13 cellular contexts compared by ENCODE assay signal in the genomic region with DNA sequence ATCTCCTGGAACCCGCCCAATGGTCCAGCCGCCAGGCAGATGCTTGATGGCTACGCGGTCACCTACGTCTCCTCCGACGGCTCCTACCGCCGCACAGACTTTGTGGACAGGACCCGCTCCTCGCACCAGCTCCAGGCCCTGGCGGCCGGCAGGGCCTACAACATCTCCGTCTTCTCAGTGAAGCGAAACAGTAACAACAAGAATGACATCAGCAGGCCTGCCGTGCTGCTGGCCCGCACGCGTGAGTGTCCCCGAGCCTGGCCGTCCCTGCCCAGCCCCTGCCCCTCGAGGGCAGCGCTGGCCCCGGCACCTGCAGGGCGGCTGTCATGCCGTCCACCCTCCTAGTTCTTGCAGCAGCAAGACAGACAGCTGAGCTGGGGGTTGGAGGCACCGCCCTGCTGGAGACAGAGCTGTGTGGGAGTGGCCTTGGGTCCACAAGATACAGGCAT. TPM values are rescaled to one million over a fixed set of nuclear protein-coding genes. Genes with fewer than 3 reads are reported as not detected.
A peak's percentile ranks its signal among the peaks of the same experiment; 100 is the strongest.
DNase-seq lines count a peak whose midpoint lies in the region; ATAC-seq and TF ChIP-seq lines count a peak whose summit lies in the region.
"Had no signal": no experiment of that assay in that cellular context is flagged by ENCODE, and none has a peak within 500 bp of the region (broad histone marks: within the 10 kb centered on the region; RNA-seq: fewer than 3 reads in every experiment).

No MANE protein-coding gene starts in this region.

- ATAC-seq in GM18498 (IDR thresholded peaks at IDR 0.05; ENCODE audit: unreplicated experiment) = no peak

- H3K27me3 ChIP-seq in esophagus muscularis mucosa (peaks cover 0 to 41% (median 0%) of the 10 kb centered on the region in 4 donors), parathyroid adenoma (ENCODE audit: control insufficient read depth, insufficient read depth, low read length) (no peaks in the 10 kb centered on the region)
- H3K27me3 ChIP-seq: BLaER1 had no signal

- DNase-seq in D341Med (ENCODE audit: low spot score) (peak; percentile 22), DMS53 treated with DMSO at 0.1 percent for 48 hours (lab: John Stamatoyannopoulos, UW; ENCODE audit: unreplicated experiment) (peak; percentile 20), esophagus muscularis mucosa (ENCODE audit: extremely low spot score) (peak; percentile 82), NCI-H2081 treated with DMSO at 0.1 percent for 48 hours (lab: John Stamatoyannopoulos, UW) (no peak)
- DNase-seq in activated CD4-positive, CD25-positive, alpha-beta regulatory T cell treated with anti-CD3 and anti-CD28 coated beads, Interleukin-2, amount 50 U/mL, for 72 hours = no peak
- DNase-seq: CD8-positive, alpha-beta memory T cell; NCI-H1048; NCI-H1694; NCI-H446 treated with DMSO at 0.1 percent for 48 hours; SHP77 treated with DMSO at 0.1 percent for 48 hours had no signal

- H3K4me1 ChIP-seq in esophagus muscularis mucosa = peaks cover 0 to 12% (median 10%) of the 10 kb centered on the region in 4 donors
- peaks cover 18% of the 10 kb centered on the region for H3K4me1 ChIP-seq in parathyroid adenoma
- H3K4me1 ChIP-seq: BLaER1 had no signal

- H3K9me3 ChIP-seq in esophagus muscularis mucosa = no peaks in the 10 kb centered on the region
- no peaks in the 10 kb centered on the region for H3K9me3 ChIP-seq in parathyroid adenoma (ENCODE audit: control insufficient read depth, low read length)
- H3K9me3 ChIP-seq: BLaER1 had no signal

- H3K4me3 ChIP-seq in esophagus muscularis mucosa (no peak overlapping the region), parathyroid adenoma (ENCODE audit: low read depth, low read length) (no peak overlapping the region)
- H3K4me3 ChIP-seq: BLaER1 had no signal

- TF ChIP-seq CTCF in esophagus muscularis mucosa (IDR thresholded peaks at IDR 0.05) = no peak
- TF ChIP-seq CTCF in parathyroid adenoma (IDR thresholded peaks at IDR 0.05) = no peak

- H3K36me3 ChIP-seq in esophagus muscularis mucosa = peaks cover 0 to 39% (median 32%) of the 10 kb centered on the region in 4 donors
- H3K36me3 ChIP-seq in parathyroid adenoma (ENCODE audit: control insufficient read depth, insufficient read depth, low read length) = no peaks in the 10 kb centered on the region
- H3K36me3 ChIP-seq: BLaER1 had no signal

- no peaks in the 10 kb centered on the region for H3K79me2 ChIP-seq in parathyroid adenoma

- intact Hi-C loops in esophagus muscularis mucosa (cut with DNase I) = no loop called here

- peak overlapping the region; percentile 33 for H2AFZ ChIP-seq in parathyroid adenoma

- H3K27ac ChIP-seq in esophagus muscularis mucosa (replicated peaks in 1 of 4) (no peak overlapping the region), parathyroid adenoma (no peak overlapping the region)
- H3K27ac ChIP-seq: BLaER1 had no signal

- 92% methylated on average over 21 of the region's 27 CpGs for WGBS in esophagus muscularis mucosa

- no peak for TF ChIP-seq EP300 in esophagus muscularis mucosa (IDR thresholded peaks at IDR 0.05)

- no peak overlapping the region for H3K4me2 ChIP-seq in parathyroid adenoma (ENCODE audit: low read length)
- H3K4me2 ChIP-seq: BLaER1 had no signal

- TF ChIP-seq POLR2A in esophagus muscularis mucosa (IDR thresholded peaks at IDR 0.05; ENCODE audit: low read depth) = no peak

- no peak overlapping the region for H3K9ac ChIP-seq in parathyroid adenoma
- H3K9ac ChIP-seq: BLaER1 had no signal

RNA-seq across cellular contexts. Expression of gene MTERF4, which starts 36.7 kb away (rescaled TPM):
- 10 to 100 TPM; 19.5 to 26.6 (median 24.5) TPM for total RNA-seq in esophagus muscularis mucosa

Comparison
In these comparisons a context has a peak if more than half of its experiments do, and no peak if none do; other contexts are left out.
1. DNase-seq: peak in D341Med (single experiment), DMS53 treated with DMSO at 0.1 percent for 48 hours (single experiment) and esophagus muscularis mucosa (single experiment); none in NCI-H2081 treated with DMSO at 0.1 percent for 48 hours (single experiment) and activated CD4-positive, CD25-positive, alpha-beta regulatory T cell treated with anti-CD3 and anti-CD28 coated beads, Interleukin-2, amount 50 U/mL, for 72 hours (single experiment).